1 cellular context compared by ENCODE assay signal in the genomic region with DNA sequence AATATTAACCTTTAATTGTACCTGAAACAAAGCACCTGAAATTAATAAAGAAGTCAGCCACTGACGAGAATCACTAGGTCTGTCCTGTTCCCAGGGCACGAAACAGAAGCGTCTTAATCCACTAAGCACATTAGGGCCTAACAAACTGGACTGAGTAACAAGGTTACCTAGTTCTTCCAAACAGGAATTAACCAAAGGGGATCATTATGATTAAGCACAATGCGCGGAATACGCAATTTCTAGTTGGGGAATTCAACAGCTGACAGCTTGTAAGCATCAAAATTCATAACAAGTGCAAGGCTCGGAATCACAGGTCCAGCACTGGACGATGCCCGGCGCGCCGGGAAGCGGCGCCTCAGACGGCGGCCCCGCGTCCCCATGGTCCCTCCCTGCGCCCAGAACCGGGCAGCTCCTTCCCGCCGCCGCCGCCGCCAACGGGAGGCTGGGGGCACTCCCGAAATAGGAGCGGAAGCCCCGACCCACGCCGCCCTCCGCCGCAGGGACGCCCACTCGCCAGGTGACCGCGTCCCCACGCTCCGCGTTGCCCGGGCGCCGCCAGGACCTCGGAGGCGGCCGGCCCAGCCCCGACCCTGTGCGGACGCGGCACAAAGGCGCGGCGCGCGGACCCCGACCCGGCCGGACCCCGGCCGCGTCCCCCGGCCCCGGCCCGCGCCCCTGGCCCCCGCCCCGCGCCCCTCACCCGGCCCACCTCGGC.
TF ChIP-seq lines count a peak whose summit lies in the region.

No MANE protein-coding gene starts in this region.

TF ChIP-seq in K562, 482 proteins besides CTCF, POLR2A, EP300 and RAD21 (continued from another document and continues in another):
- TF ChIP-seq SMARCC2 (IDR thresholded peaks at IDR 0.05; ENCODE audit: low read depth) (no peak), ZNF134 (CRISPR knock-in tag; conservative IDR thresholded peaks at IDR 0.05) (no peak), HDAC1 (IDR thresholded peaks at IDR 0.05) (0 out of 4 replicates have a peak, but pooled peaks of 1 of the 2 experiments have one; percentile 22), CTBP1 (IDR thresholded peaks at IDR 0.05; ENCODE audit: borderline replicate concordance) (peak; percentile 45; the same call in 1 of the 2 replicates), SAFB (IDR thresholded peaks at IDR 0.05; ENCODE audit: borderline replicate concordance, low read depth, low read length) (0 out of 2 replicates have a peak, but pooled peaks have one; percentile 45), C11orf30 (IDR thresholded peaks at IDR 0.05; ENCODE audit: low read depth) (peak; percentile 23; the same call in 1 of the 2 replicates), ADNP (tag; IDR thresholded peaks at IDR 0.05) (no peak), ATF7 (IDR thresholded peaks at IDR 0.05) (no peak), SRSF9 (IDR thresholded peaks at IDR 0.05; ENCODE audit: borderline replicate concordance, low read depth, low read length) (no peak), ERF (CRISPR knock-in tag; IDR thresholded peaks at IDR 0.05) (no peak), ZFP30 (CRISPR knock-in tag; IDR thresholded peaks at IDR 0.05; ENCODE audit: borderline replicate concordance) (no peak), HMG20B (CRISPR knock-in tag; IDR thresholded peaks at IDR 0.05) (no peak), CEBPB (tag; IDR thresholded peaks at IDR 0.05) (no peak), HES1 (IDR thresholded peaks at IDR 0.05; ENCODE audit: low read depth) (no peak), HDAC3 (IDR thresholded peaks at IDR 0.05; ENCODE audit: borderline replicate concordance, partially characterized antibody) (no peak), HDAC8 (tag; IDR thresholded peaks at IDR 0.05) (no peak), ZBTB17 (CRISPR knock-in tag; IDR thresholded peaks at IDR 0.05) (no peak), MTF1 (CRISPR knock-in tag; IDR thresholded peaks at IDR 0.05; ENCODE audit: borderline replicate concordance) (no peak), POLR2H (tag; IDR thresholded peaks at IDR 0.05; ENCODE audit: low read depth) (no peak), HNRNPL (IDR thresholded peaks at IDR 0.05; ENCODE audit: low read depth, low read length) (no peak), ZNF395 (CRISPR knock-in tag; IDR thresholded peaks at IDR 0.05) (no peak), ZNF511 (CRISPR knock-in tag; IDR thresholded peaks at IDR 0.05) (no peak), VEZF1 (CRISPR knock-in tag; IDR thresholded peaks at IDR 0.05) (no peak), IFI16 (CRISPR knock-in tag; IDR thresholded peaks at IDR 0.05) (no peak), BCOR (IDR thresholded peaks at IDR 0.05) (no peak), POLR3A (IDR thresholded peaks at IDR 0.05; ENCODE audit: borderline replicate concordance, extremely low read depth, insufficient read depth, insufficient read length) (no peak), NFE2 (IDR thresholded peaks at IDR 0.05; ENCODE audit: low read depth) (no peak; the same call in 1 of the 2 replicates), CC2D1A (IDR thresholded peaks at IDR 0.05) (no peak), BRD9 (IDR thresholded peaks at IDR 0.05; ENCODE audit: low read depth, partially characterized antibody) (no peak), SRSF7 (optimal IDR thresholded peaks at IDR 0.05; ENCODE audit: low read depth, low read length) (no peak)
- TF ChIP-seq, protein P1, sequence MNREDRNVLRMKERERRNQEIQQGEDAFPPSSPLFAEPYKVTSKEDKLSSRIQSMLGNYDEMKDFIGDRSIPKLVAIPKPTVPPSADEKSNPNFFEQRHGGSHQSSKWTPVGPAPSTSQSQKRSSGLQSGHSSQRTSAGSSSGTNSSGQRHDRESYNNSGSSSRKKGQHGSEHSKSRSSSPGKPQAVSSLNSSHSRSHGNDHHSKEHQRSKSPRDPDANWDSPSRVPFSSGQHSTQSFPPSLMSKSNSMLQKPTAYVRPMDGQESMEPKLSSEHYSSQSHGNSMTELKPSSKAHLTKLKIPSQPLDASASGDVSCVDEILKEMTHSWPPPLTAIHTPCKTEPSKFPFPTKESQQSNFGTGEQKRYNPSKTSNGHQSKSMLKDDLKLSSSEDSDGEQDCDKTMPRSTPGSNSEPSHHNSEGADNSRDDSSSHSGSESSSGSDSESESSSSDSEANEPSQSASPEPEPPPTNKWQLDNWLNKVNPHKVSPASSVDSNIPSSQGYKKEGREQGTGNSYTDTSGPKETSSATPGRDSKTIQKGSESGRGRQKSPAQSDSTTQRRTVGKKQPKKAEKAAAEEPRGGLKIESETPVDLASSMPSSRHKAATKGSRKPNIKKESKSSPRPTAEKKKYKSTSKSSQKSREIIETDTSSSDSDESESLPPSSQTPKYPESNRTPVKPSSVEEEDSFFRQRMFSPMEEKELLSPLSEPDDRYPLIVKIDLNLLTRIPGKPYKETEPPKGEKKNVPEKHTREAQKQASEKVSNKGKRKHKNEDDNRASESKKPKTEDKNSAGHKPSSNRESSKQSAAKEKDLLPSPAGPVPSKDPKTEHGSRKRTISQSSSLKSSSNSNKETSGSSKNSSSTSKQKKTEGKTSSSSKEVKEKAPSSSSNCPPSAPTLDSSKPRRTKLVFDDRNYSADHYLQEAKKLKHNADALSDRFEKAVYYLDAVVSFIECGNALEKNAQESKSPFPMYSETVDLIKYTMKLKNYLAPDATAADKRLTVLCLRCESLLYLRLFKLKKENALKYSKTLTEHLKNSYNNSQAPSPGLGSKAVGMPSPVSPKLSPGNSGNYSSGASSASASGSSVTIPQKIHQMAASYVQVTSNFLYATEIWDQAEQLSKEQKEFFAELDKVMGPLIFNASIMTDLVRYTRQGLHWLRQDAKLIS (CRISPR knock-in tag; IDR thresholded peaks at IDR 0.05), result no peak
- TF ChIP-seq, protein P2, sequence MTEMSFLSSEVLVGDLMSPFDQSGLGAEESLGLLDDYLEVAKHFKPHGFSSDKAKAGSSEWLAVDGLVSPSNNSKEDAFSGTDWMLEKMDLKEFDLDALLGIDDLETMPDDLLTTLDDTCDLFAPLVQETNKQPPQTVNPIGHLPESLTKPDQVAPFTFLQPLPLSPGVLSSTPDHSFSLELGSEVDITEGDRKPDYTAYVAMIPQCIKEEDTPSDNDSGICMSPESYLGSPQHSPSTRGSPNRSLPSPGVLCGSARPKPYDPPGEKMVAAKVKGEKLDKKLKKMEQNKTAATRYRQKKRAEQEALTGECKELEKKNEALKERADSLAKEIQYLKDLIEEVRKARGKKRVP (CRISPR knock-in tag; IDR thresholded peaks at IDR 0.05), result no peak
- TF ChIP-seq, protein P3, sequence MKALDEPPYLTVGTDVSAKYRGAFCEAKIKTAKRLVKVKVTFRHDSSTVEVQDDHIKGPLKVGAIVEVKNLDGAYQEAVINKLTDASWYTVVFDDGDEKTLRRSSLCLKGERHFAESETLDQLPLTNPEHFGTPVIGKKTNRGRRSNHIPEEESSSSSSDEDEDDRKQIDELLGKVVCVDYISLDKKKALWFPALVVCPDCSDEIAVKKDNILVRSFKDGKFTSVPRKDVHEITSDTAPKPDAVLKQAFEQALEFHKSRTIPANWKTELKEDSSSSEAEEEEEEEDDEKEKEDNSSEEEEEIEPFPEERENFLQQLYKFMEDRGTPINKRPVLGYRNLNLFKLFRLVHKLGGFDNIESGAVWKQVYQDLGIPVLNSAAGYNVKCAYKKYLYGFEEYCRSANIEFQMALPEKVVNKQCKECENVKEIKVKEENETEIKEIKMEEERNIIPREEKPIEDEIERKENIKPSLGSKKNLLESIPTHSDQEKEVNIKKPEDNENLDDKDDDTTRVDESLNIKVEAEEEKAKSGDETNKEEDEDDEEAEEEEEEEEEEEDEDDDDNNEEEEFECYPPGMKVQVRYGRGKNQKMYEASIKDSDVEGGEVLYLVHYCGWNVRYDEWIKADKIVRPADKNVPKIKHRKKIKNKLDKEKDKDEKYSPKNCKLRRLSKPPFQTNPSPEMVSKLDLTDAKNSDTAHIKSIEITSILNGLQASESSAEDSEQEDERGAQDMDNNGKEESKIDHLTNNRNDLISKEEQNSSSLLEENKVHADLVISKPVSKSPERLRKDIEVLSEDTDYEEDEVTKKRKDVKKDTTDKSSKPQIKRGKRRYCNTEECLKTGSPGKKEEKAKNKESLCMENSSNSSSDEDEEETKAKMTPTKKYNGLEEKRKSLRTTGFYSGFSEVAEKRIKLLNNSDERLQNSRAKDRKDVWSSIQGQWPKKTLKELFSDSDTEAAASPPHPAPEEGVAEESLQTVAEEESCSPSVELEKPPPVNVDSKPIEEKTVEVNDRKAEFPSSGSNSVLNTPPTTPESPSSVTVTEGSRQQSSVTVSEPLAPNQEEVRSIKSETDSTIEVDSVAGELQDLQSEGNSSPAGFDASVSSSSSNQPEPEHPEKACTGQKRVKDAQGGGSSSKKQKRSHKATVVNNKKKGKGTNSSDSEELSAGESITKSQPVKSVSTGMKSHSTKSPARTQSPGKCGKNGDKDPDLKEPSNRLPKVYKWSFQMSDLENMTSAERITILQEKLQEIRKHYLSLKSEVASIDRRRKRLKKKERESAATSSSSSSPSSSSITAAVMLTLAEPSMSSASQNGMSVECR (CRISPR knock-in tag; IDR thresholded peaks at IDR 0.05), result peak; percentile 30; the same call in 1 of the 2 replicates
- TF ChIP-seq, protein P4, sequence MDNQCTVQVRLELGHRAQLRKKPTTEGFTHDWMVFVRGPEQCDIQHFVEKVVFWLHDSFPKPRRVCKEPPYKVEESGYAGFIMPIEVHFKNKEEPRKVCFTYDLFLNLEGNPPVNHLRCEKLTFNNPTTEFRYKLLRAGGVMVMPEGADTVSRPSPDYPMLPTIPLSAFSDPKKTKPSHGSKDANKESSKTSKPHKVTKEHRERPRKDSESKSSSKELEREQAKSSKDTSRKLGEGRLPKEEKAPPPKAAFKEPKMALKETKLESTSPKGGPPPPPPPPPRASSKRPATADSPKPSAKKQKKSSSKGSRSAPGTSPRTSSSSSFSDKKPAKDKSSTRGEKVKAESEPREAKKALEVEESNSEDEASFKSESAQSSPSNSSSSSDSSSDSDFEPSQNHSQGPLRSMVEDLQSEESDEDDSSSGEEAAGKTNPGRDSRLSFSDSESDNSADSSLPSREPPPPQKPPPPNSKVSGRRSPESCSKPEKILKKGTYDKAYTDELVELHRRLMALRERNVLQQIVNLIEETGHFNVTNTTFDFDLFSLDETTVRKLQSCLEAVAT (IDR thresholded peaks at IDR 0.05), result no peak
- TF ChIP-seq, protein P5, sequence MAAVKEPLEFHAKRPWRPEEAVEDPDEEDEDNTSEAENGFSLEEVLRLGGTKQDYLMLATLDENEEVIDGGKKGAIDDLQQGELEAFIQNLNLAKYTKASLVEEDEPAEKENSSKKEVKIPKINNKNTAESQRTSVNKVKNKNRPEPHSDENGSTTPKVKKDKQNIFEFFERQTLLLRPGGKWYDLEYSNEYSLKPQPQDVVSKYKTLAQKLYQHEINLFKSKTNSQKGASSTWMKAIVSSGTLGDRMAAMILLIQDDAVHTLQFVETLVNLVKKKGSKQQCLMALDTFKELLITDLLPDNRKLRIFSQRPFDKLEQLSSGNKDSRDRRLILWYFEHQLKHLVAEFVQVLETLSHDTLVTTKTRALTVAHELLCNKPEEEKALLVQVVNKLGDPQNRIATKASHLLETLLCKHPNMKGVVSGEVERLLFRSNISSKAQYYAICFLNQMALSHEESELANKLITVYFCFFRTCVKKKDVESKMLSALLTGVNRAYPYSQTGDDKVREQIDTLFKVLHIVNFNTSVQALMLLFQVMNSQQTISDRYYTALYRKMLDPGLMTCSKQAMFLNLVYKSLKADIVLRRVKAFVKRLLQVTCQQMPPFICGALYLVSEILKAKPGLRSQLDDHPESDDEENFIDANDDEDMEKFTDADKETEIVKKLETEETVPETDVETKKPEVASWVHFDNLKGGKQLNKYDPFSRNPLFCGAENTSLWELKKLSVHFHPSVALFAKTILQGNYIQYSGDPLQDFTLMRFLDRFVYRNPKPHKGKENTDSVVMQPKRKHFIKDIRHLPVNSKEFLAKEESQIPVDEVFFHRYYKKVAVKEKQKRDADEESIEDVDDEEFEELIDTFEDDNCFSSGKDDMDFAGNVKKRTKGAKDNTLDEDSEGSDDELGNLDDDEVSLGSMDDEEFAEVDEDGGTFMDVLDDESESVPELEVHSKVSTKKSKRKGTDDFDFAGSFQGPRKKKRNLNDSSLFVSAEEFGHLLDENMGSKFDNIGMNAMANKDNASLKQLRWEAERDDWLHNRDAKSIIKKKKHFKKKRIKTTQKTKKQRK (IDR thresholded peaks at IDR 0.05; ENCODE audit: borderline replicate concordance, low read depth, low read length), result no peak
